8 cellular contexts compared by ENCODE assay signal in the genomic region with DNA sequence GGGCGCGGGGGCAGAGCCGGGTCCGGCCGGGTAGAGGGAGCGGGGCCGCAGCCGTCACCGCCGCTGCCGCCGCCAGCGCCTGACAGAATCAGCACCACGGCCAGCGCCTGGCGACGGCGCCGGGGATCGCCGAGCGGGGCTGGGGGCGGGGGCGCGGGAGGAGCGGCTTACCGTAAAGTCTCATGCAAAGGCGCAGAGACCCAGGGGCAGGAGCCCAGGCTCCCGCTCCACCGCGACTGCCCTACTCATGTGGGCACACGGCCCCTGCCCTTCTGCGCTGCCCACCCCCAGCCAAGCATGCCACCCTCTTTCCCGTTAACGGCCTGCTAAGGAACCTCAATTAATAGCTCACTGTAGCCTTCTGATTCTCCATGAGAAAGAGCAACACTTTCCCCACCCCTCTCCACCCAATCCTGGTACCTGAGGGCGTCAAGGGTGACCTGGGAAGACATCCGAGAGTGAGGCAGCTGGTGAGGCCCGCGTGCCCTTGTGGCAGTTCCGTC. TPM values are rescaled to one million over a fixed set of nuclear protein-coding genes. Genes with fewer than 3 reads are reported as not detected.
A peak's percentile ranks its signal among the peaks of the same experiment; 100 is the strongest.
DNase-seq lines count a peak whose midpoint lies in the region; ATAC-seq and TF ChIP-seq lines count a peak whose summit lies in the region.

TSS of gene SEZ6 (minus strand) at position 98 of the 503 bp plus-strand sequence. CDS start 164 bp downstream, outside the sequence.

- H3K27ac Mint-ChIP-seq in CD8-positive, alpha-beta T cell: no peak within 1 kb of the TSS

- no peak within 1 kb of the TSS for H3K27ac ChIP-seq in CD8-positive, alpha-beta T cell (ENCODE audit: low read depth, low read length)
- no peak within 1 kb of the TSS for H3K27ac ChIP-seq in psoas muscle
- H3K27ac ChIP-seq in urinary bladder (ENCODE audit: low read depth): no peak within 1 kb of the TSS

- POLR2A ChIA-PET in CD8-positive, alpha-beta T cell (lab: Charles Lee): no interaction called here

- no peaks in the 10 kb centered on the region for H3K36me3 ChIP-seq in CD8-positive, alpha-beta T cell (ENCODE audit: insufficient read depth, low read length)
- H3K36me3 ChIP-seq in psoas muscle (ENCODE audit: insufficient read depth in 1 of 2, low read depth in 1 of 2) (no peaks in the 10 kb centered on the region), urinary bladder (ENCODE audit: insufficient read depth) (no peaks in the 10 kb centered on the region)

- intact Hi-C loops in CD8-positive, alpha-beta T cell (cut with DNase I, micrococcal nuclease): no loop called here
- intact Hi-C loops in left cardiac atrium (cut with DNase I) (no loop called here), psoas muscle (cut with DNase I) (no loop called here)

- H3K4me3 ChIP-seq in CD8-positive, alpha-beta T cell (ENCODE audit: low read depth, low read length): no peak within 1 kb of the TSS
- H3K4me3 ChIP-seq in psoas muscle: no peak within 1 kb of the TSS
- peak within 1 kb of the TSS; percentile 23 for H3K4me3 ChIP-seq in urinary bladder (ENCODE audit: low read depth, low read length)

- ATAC-seq in CD8-positive, alpha-beta T cell: peak; percentile 92
- peak; percentile 87 to 94 for ATAC-seq in left cardiac atrium
- ATAC-seq in psoas muscle: peak; percentile 81 to 91 (median 90)
- no peak for ATAC-seq in GM21717 (IDR thresholded peaks at IDR 0.05; ENCODE audit: unreplicated experiment)

- no peaks in the 10 kb centered on the region for H3K9me3 ChIP-seq in CD8-positive, alpha-beta T cell (ENCODE audit: low read length)
- H3K9me3 ChIP-seq in psoas muscle: no peaks in the 10 kb centered on the region

- CTCF ChIA-PET in CD8-positive, alpha-beta T cell (lab: Charles Lee): interaction anchor here (1.0 kb wide), 1 partner anchor 43 kb away, joined by 3 read pairs; no protein-coding TSS in a partner anchor

- 1 to 2% (median 2%) methylated on average over 23 to 40 of the region's 40 CpGs for WGBS in psoas muscle, 3 donors
- WGBS in urinary bladder: under 1% methylated on average over 40 of the region's 40 CpGs

- no peaks in the 10 kb centered on the region for H3K36me3 Mint-ChIP-seq in CD8-positive, alpha-beta T cell

- no peak for TF ChIP-seq CTCF in CD8-positive, alpha-beta T cell (IDR thresholded peaks at IDR 0.05)
- TF ChIP-seq CTCF in psoas muscle (IDR thresholded peaks at IDR 0.05): peak; percentile 20

- peaks cover 21% of the 10 kb centered on the region for H3K27me3 ChIP-seq in CD8-positive, alpha-beta T cell (ENCODE audit: insufficient read depth, low read length)
- H3K27me3 ChIP-seq in psoas muscle (ENCODE audit: insufficient read depth in 3 of 3, low read length in 2 of 3): peaks cover 2 to 54% (median 10%) of the 10 kb centered on the region in 3 donors

- peaks cover 5% of the 10 kb centered on the region for H3K4me1 ChIP-seq in CD8-positive, alpha-beta T cell (ENCODE audit: insufficient read depth, low read length)
- H3K4me1 ChIP-seq in psoas muscle: no peaks in the 10 kb centered on the region
- H3K4me1 ChIP-seq in urinary bladder (ENCODE audit: insufficient read depth): no peaks in the 10 kb centered on the region

- H3K4me1 Mint-ChIP-seq in CD8-positive, alpha-beta T cell (ENCODE audit: low read depth): peaks cover 4% of the 10 kb centered on the region

- no peak within 1 kb of the TSS for H3K4me3 Mint-ChIP-seq in CD8-positive, alpha-beta T cell

- DNase-seq in CD8-positive, alpha-beta T cell: peak in 6 of 7 experiments; percentile 33 to 66 (median 56)
- DNase-seq in Kasumi-1 (lab: John Stamatoyannopoulos, UW) (peak; percentile 54 to 70), SK-N-DZ (ENCODE audit: low spot score) (peak; percentile 79), left cardiac atrium (peak; percentile 78), psoas muscle (peak; percentile 77 to 83)
- DNase-seq in activated naive CD8-positive, alpha-beta T cell treated with anti-CD3 and anti-CD28 coated beads, Interleukin-2, amount 50 U/mL, for 16 hours (ENCODE audit: low read depth, low spot score): peak; percentile 27

- peaks cover 59% of the 10 kb centered on the region for H3K27me3 Mint-ChIP-seq in CD8-positive, alpha-beta T cell (ENCODE audit: low read depth)

- no peaks in the 10 kb centered on the region for H3K9me3 Mint-ChIP-seq in CD8-positive, alpha-beta T cell

RNA-seq across cellular contexts. Expression of gene SEZ6, which starts in this region (rescaled TPM):
- under 1 TPM in 1 of 2 experiments, not detected in 1; 0.56 TPM for total RNA-seq in CD8-positive, alpha-beta T cell
- polyA plus RNA-seq in SK-N-DZ (2014; cell fraction: cytosol; rRNA removed): 44.5 and 49.2 TPM in 2 replicates
- polyA plus RNA-seq in SK-N-DZ (2014; cell fraction: nucleus; rRNA removed): 68.2 and 82.4 TPM in 2 replicates
- total RNA-seq in left cardiac atrium (under 1 TPM; 0.12 to 0.31 TPM), psoas muscle (not detected), urinary bladder (0.16 TPM)
- polyA plus RNA-seq in psoas muscle (under 1 TPM in 1 of 3 donors, not detected in 2; 0.04 TPM), urinary bladder (0.04 TPM)

Comparison
In these comparisons a context has a peak if more than half of its experiments do, and no peak if none do; other contexts are left out.
1. Peak in DNase-seq and ATAC-seq in CD8-positive, alpha-beta T cell; RNA of the gene not detected or under 1 TPM.
2. Peak in DNase-seq and ATAC-seq in left cardiac atrium; RNA of the gene not detected or under 1 TPM.
3. Peak in DNase-seq and ATAC-seq in psoas muscle; RNA of the gene not detected or under 1 TPM.
4. DNase-seq: peak in every context shown above with its lines; median percentile 80 in psoas muscle; 79 in SK-N-DZ; 78 in left cardiac atrium; 62 in Kasumi-1; 56 in CD8-positive, alpha-beta T cell; 27 in activated naive CD8-positive, alpha-beta T cell treated with anti-CD3 and anti-CD28 coated beads, Interleukin-2, amount 50 U/mL, for 16 hours.